Comparison of ENCODE assay signal across 8 cellular contexts in genomic region chr6:19547507-19547906, GRCh38.
"Had no signal": no experiment of that assay in that cellular context is flagged by ENCODE, and none has a peak within 500 bp of the region (broad histone marks: within the 10 kb centered on the region; RNA-seq: fewer than 3 reads in every experiment).

No MANE protein-coding gene starts in this region.

- DNase-seq: GDM1, GF-D8 had no signal

- FAIRE-seq: G401.6, GM12878, GM12891, GM12892, GM18507, GM19239 had no signal

- ATAC-seq: GM12878 had no signal

- H3K4me3 ChIP-seq: GM12878 had no signal
